ENCODE assay signal across 21 cellular contexts in the genomic region with DNA sequence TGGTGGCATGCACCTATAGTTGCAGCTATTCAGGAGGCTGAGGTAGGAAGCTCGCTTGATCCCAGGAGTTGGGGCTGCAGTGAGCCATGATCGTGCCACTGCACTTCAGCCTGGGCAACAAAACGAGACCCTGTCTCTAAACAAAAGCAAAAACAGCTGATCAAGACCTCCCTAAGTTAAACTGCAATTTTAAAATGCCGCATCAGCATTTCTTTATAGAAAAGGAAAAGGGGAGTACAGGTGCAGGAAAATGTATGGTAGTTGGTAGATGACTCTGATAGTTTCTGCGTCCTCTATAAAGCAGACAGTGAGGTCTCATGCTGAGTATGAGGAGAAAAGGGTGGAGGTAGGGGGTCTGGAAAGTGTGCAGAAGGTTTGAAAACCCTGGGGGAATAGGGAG. TPM values are rescaled to one million over a fixed set of nuclear protein-coding genes. Genes with fewer than 3 reads are reported as not detected.
A peak's percentile ranks its signal among the peaks of the same experiment; 100 is the strongest.
DNase-seq lines count a peak whose midpoint lies in the region; ATAC-seq and TF ChIP-seq lines count a peak whose summit lies in the region.
"Had no signal": no experiment of that assay in that cellular context is flagged by ENCODE, and none has a peak within 500 bp of the region (broad histone marks: within the 10 kb centered on the region; RNA-seq: fewer than 3 reads in every experiment).

No MANE protein-coding gene starts in this region.

- DNase-seq in MCF 10A (ENCODE audit: unreplicated experiment) (no peak), breast epithelium (ENCODE audit: low spot score in 2 of 2) (no peak), endodermal cell (no peak), sigmoid colon (no peak), Kasumi-1 (lab: John Stamatoyannopoulos, UW) (no peak)
- DNase-seq: 8988T; CD8-positive, alpha-beta memory T cell; COR-L47; DMS 273 treated with DMSO at 0.1 percent for 48 hours; DMS53; DND-41; EL; GOT3; H9 had no signal

- TF ChIP-seq POLR2A in breast epithelium (IDR thresholded peaks at IDR 0.05): no peak
- no peak for TF ChIP-seq POLR2A in sigmoid colon (IDR thresholded peaks at IDR 0.05)

- H3K27me3 ChIP-seq in breast epithelium (no peaks in the 10 kb centered on the region), endodermal cell (ENCODE audit: control insufficient read depth, insufficient read depth, low read length, poor library complexity, severe bottlenecking) (no peaks in the 10 kb centered on the region), sigmoid colon (no peaks in the 10 kb centered on the region)
- H3K27me3 ChIP-seq: BLaER1 treated with 17β-estradiol and CSF1 and Interleukin-3, amounts not matched to agents 10 nM and 100 nM had no signal

- POLR2A ChIA-PET in MCF 10A (lab: Yijun Ruan, JAX): interaction anchor here (0.9 to 1.5 kb wide), 3 partner anchors 9 to 125 kb away, joined by 3 to 4 read pairs (median 3); a partner anchor contains a TSS

- H3K9me3 ChIP-seq in breast epithelium (no peaks in the 10 kb centered on the region), endodermal cell (ENCODE audit: control insufficient read depth, low read length) (no peaks in the 10 kb centered on the region), sigmoid colon (no peaks in the 10 kb centered on the region)
- H3K9me3 ChIP-seq: BLaER1 treated with 17β-estradiol and CSF1 and Interleukin-3, amounts not matched to agents 10 nM and 100 nM had no signal

- H3K4me3 Mint-ChIP-seq in MCF 10A (ENCODE audit: unreplicated experiment): no peak overlapping the region
- H3K4me3 Mint-ChIP-seq in activated T-helper 17 cell treated with anti-CD3 and anti-CD28 coated beads, Interleukin-2, amount 50 U/mL, for 72 hours: no peak overlapping the region
- H3K4me3 Mint-ChIP-seq in endodermal cell: no peak overlapping the region
- H3K4me3 Mint-ChIP-seq: B cell; CD8-positive, alpha-beta memory T cell; H9 had no signal

- H3K27ac ChIP-seq in breast epithelium (no peak overlapping the region), endodermal cell (ENCODE audit: low read depth, low read length) (no peak overlapping the region), sigmoid colon (no peak overlapping the region)
- H3K27ac ChIP-seq: BLaER1 treated with 17β-estradiol and CSF1 and Interleukin-3, amounts not matched to agents 10 nM and 100 nM had no signal

- 92 to 93% methylated on average over 4 to 5 of the region's 5 CpGs for WGBS in endodermal cell (ENCODE audit: insufficient coverage in 1 of 2, insufficient read length in 1 of 2), 2 experiments
- WGBS in sigmoid colon, 2 donors: 94 to 95% methylated on average over 5 of the region's 5 CpGs

- H3K36me3 Mint-ChIP-seq in MCF 10A (ENCODE audit: insufficient read depth, unreplicated experiment) (peaks cover 12% of the 10 kb centered on the region), endodermal cell (ENCODE audit: low read depth) (peaks cover 9% of the 10 kb centered on the region)
- peaks cover 21% of the 10 kb centered on the region for H3K36me3 Mint-ChIP-seq in activated T-helper 17 cell treated with anti-CD3 and anti-CD28 coated beads, Interleukin-2, amount 50 U/mL, for 72 hours (ENCODE audit: low read depth)

- no peak overlapping the region for H3K4me3 ChIP-seq in breast epithelium
- H3K4me3 ChIP-seq in endodermal cell (ENCODE audit: low read length): no peak overlapping the region
- H3K4me3 ChIP-seq in sigmoid colon: no peak overlapping the region
- H3K4me3 ChIP-seq: BLaER1 treated with 17β-estradiol and CSF1 and Interleukin-3, amounts not matched to agents 10 nM and 100 nM; GM12878 had no signal

- no peak for ATAC-seq in activated T-helper 17 cell treated with anti-CD3 and anti-CD28 coated beads, Interleukin-2, amount 50 U/mL, for 72 hours (replicated peaks)
- no peak for ATAC-seq in HG02840 (IDR thresholded peaks at IDR 0.05; ENCODE audit: low FRiP score, unreplicated experiment)
- ATAC-seq: GM12878 had no signal

- no TSS peak for BruUV-seq in MCF 10A (replicated peaks; lab: Mats Ljungman, UMichigan)

- no peaks in the 10 kb centered on the region for H3K4me1 ChIP-seq in breast epithelium
- no peaks in the 10 kb centered on the region for H3K4me1 ChIP-seq in endodermal cell (ENCODE audit: control insufficient read depth, insufficient read depth, low read length)
- H3K4me1 ChIP-seq in sigmoid colon: peaks cover 0 to 6% (median 0%) of the 10 kb centered on the region in 4 donors

- no peak for TF ChIP-seq EP300 in sigmoid colon (IDR thresholded peaks at IDR 0.05)

- H3K27me3 Mint-ChIP-seq in MCF 10A (ENCODE audit: insufficient read depth, unreplicated experiment) (no peaks in the 10 kb centered on the region), endodermal cell (ENCODE audit: insufficient read depth) (no peaks in the 10 kb centered on the region)
- H3K27me3 Mint-ChIP-seq in activated T-helper 17 cell treated with anti-CD3 and anti-CD28 coated beads, Interleukin-2, amount 50 U/mL, for 72 hours: no peaks in the 10 kb centered on the region
- H3K27me3 Mint-ChIP-seq: B cell; CD8-positive, alpha-beta memory T cell had no signal

- no peaks in the 10 kb centered on the region for H3K36me3 ChIP-seq in breast epithelium
- H3K36me3 ChIP-seq in endodermal cell (ENCODE audit: control insufficient read depth, insufficient read depth, low read length): peaks cover 2% of the 10 kb centered on the region
- H3K36me3 ChIP-seq in sigmoid colon: peaks cover 0 to 2% (median under 1%) of the 10 kb centered on the region in 4 donors

- peak overlapping the region; percentile 58 for H3K27ac Mint-ChIP-seq in MCF 10A (ENCODE audit: low read depth, unreplicated experiment)
- H3K27ac Mint-ChIP-seq in activated T-helper 17 cell treated with anti-CD3 and anti-CD28 coated beads, Interleukin-2, amount 50 U/mL, for 72 hours: peak overlapping the region; percentile 13
- peak overlapping the region; percentile 33 for H3K27ac Mint-ChIP-seq in endodermal cell
- H3K27ac Mint-ChIP-seq: B cell had no signal

- no peak for TF ChIP-seq CTCF in MCF 10A (IDR thresholded peaks at IDR 0.05; ENCODE audit: unreplicated experiment)
- TF ChIP-seq CTCF in breast epithelium (IDR thresholded peaks at IDR 0.05): no peak
- TF ChIP-seq CTCF in endodermal cell (conservative IDR thresholded peaks at IDR 0.05): no peak
- no peak for TF ChIP-seq CTCF in sigmoid colon (IDR thresholded peaks at IDR 0.05)

- intact Hi-C loops in MCF 10A (cut with micrococcal nuclease): no loop called here
- intact Hi-C loops in breast epithelium (cut with DNase I; ENCODE audit: low total_unique reads): no loop called here
- intact Hi-C loops in sigmoid colon (cut with DNase I): no loop called here

- H3K9me3 Mint-ChIP-seq in MCF 10A (ENCODE audit: unreplicated experiment) (no peaks in the 10 kb centered on the region), endodermal cell (no peaks in the 10 kb centered on the region)
- no peaks in the 10 kb centered on the region for H3K9me3 Mint-ChIP-seq in activated T-helper 17 cell treated with anti-CD3 and anti-CD28 coated beads, Interleukin-2, amount 50 U/mL, for 72 hours
- H3K9me3 Mint-ChIP-seq: CD8-positive, alpha-beta memory T cell; H9 had no signal

- H3K9ac ChIP-seq in endodermal cell (ENCODE audit: extremely low read depth, low read length, poor library complexity, severe bottlenecking): no peak overlapping the region
- H3K9ac ChIP-seq: BLaER1 treated with 17β-estradiol and CSF1 and Interleukin-3, amounts not matched to agents 10 nM and 100 nM had no signal

- CTCF ChIA-PET in MCF 10A (lab: Yijun Ruan, JAX): interaction anchor here (1.2 kb wide), 1 partner anchor 12 kb away, joined by 3 read pairs; no protein-coding TSS in a partner anchor

- H3K4me1 Mint-ChIP-seq in MCF 10A (ENCODE audit: insufficient read depth, unreplicated experiment): no peaks in the 10 kb centered on the region
- peaks cover 25% of the 10 kb centered on the region for H3K4me1 Mint-ChIP-seq in activated T-helper 17 cell treated with anti-CD3 and anti-CD28 coated beads, Interleukin-2, amount 50 U/mL, for 72 hours
- H3K4me1 Mint-ChIP-seq in endodermal cell: peaks cover 25% of the 10 kb centered on the region

RNA-seq across cellular contexts. Expression of a gene that starts 8.9 kb away (rescaled TPM):
- total RNA-seq in MCF 10A (2022) (13.7 and 19.4 TPM in 2 replicates), breast epithelium (10 to 100 TPM; 21.3 to 27.7 (median 26.3) TPM), endodermal cell (10 to 100 TPM; 16.7 to 21.9 TPM), sigmoid colon (10 to 100 TPM; 16.6 to 39.6 (median 27.7) TPM)
- total RNA-seq in activated T-helper 17 cell treated with anti-CD3 and anti-CD28 coated beads, Interleukin-2, amount 50 U/mL, for 72 hours: 10 to 100 TPM; 16.6 to 17.7 TPM
- polyA plus RNA-seq in endodermal cell (2013, experiment 1 of 2): 28.6 TPM
- 21.4 TPM for polyA plus RNA-seq in endodermal cell (2013, experiment 2 of 2)
- polyA plus RNA-seq in sigmoid colon: 10 to 100 TPM; 30.6 to 35.9 (median 35.4) TPM

RNA-seq across cellular contexts. Expression of a gene that starts 27.1 kb away (rescaled TPM):
- total RNA-seq in MCF 10A (2022) (8.4 and 9.8 TPM in 2 replicates), breast epithelium (10 to 100 TPM; 16.7 to 25.2 (median 16.8) TPM), endodermal cell (10 to 100 TPM; 11.6 to 14.9 TPM), sigmoid colon (10 to 100 TPM; 13.6 to 18.5 (median 17.4) TPM)
- total RNA-seq in activated T-helper 17 cell treated with anti-CD3 and anti-CD28 coated beads, Interleukin-2, amount 50 U/mL, for 72 hours: 10 to 100 TPM; 16.7 to 19.3 TPM
- 7.7 TPM for polyA plus RNA-seq in endodermal cell (2013, experiment 1 of 2)
- polyA plus RNA-seq in endodermal cell (2013, experiment 2 of 2): 6.8 TPM
- 1 to 10 TPM; 4.6 to 7.8 (median 4.8) TPM for polyA plus RNA-seq in sigmoid colon

RNA-seq across cellular contexts. Expression of a gene that starts 32.4 kb away (rescaled TPM):
- total RNA-seq in MCF 10A (2022) (not detected in 2 replicates), breast epithelium (under 1 TPM in 2 of 3 donors, not detected in 1; 0.32 to 0.59 TPM), endodermal cell (under 1 TPM; 0.35 to 0.40 TPM), sigmoid colon (1 to 10 TPM in 2 of 4 donors, under 1 TPM in 2; 0.66 to 3.5 (median 1.9) TPM)
- total RNA-seq in activated T-helper 17 cell treated with anti-CD3 and anti-CD28 coated beads, Interleukin-2, amount 50 U/mL, for 72 hours: not detected
- polyA plus RNA-seq in endodermal cell (2013, experiment 1 of 2): 0.11 TPM
- polyA plus RNA-seq in endodermal cell (2013, experiment 2 of 2): not detected
- polyA plus RNA-seq in sigmoid colon: under 1 TPM in 2 of 3 donors, not detected in 1; under 0.01 to 0.71 TPM
- total RNA-seq: G401, GM12878, HT-29 had no signal
